ENCODE assay signal across 22 cellular contexts in the genomic region with DNA sequence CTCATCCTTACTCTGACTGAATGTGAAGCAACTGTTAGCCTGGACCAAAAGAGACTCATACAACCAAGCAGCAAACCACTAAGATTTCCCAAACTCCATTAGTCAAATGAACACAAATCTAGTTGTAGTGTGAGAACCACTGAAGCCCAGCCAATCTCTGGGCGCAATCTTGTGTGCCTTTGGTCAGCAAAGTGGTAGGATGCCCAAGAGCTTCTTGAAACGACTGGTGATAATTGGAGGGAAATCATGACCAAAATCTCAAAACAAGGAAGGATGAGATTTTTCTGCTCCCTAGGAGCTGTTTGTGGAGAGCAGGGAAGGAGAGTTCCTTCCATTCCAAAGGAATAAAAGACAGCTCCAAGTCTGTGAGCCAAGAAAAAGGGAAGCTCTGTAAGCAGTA. TPM values are rescaled to one million over a fixed set of nuclear protein-coding genes. Genes with fewer than 3 reads are reported as not detected.
"Had no signal": no experiment of that assay in that cellular context is flagged by ENCODE, and none has a peak within 500 bp of the region (broad histone marks: within the 10 kb centered on the region; RNA-seq: fewer than 3 reads in every experiment).

No MANE protein-coding gene starts in this region.

- FAIRE-seq: small intestine had no signal

- ATAC-seq: left colon, left ventricle myocardium superior had no signal

- H3K4me1 ChIP-seq: colonic mucosa, esophagus squamous epithelium, prostate gland, sigmoid colon, transverse colon had no signal

- H3K27me3 ChIP-seq: cardiac muscle cell, colonic mucosa, esophagus squamous epithelium, neutrophil, sigmoid colon, testis, transverse colon had no signal

- DNase-seq: colonic mucosa; dermis blood vessel endothelial cell; esophagus squamous epithelium; foreskin fibroblast; immature natural killer cell; left colon; left ventricle myocardium superior; midbrain; retina; sigmoid colon; small intestine; stimulated activated CD4-positive, alpha-beta T cell treated with anti-CD3 and anti-CD28 coated beads, Interleukin-12 subunit alpha, Interleukin-12 subunit beta, amount 100 ng/mL, for 4 hours; testis; transverse colon had no signal

- H3K27ac ChIP-seq: cardiac muscle cell, colonic mucosa, neutrophil, sigmoid colon had no signal

- H3K9me3 ChIP-seq: colonic mucosa, esophagus squamous epithelium, neutrophil, prostate gland, sigmoid colon, testis, transverse colon had no signal

- H3K4me3 ChIP-seq: cardiac muscle cell, colonic mucosa, esophagus squamous epithelium, lung, prostate gland, sigmoid colon, testis, transverse colon had no signal

RNA-seq across cellular contexts. Expression of a gene that starts 24.0 kb away (rescaled TPM):
- total RNA-seq: cardiac muscle cell, dermis blood vessel endothelial cell, kidney epithelial cell, left colon, left ventricle myocardium superior, osteoblast, subcutaneous adipose tissue, ureter had no signal
- polyA plus RNA-seq: immature natural killer cell had no signal
